1 cellular context compared by ENCODE assay signal in genomic region chr12:52944683-52945388, GRCh38.
TF ChIP-seq lines count a peak whose summit lies in the region.

No MANE protein-coding gene starts in this region.

TF ChIP-seq in WTC11, 78 proteins besides CTCF, POLR2A, EP300 and RAD21 (continued from another document):
- TF ChIP-seq PRDM15 (CRISPR knock-in tag; IDR thresholded peaks at IDR 0.05) (no peak), ZNF219 (CRISPR knock-in tag; IDR thresholded peaks at IDR 0.05; ENCODE audit: borderline replicate concordance) (no peak)
